Comparison of ENCODE assay signal across 16 cellular contexts in genomic region chr2:1836321-1836860, GRCh38.
"Had no signal": no experiment of that assay in that cellular context is flagged by ENCODE, and none has a peak within 500 bp of the region (broad histone marks: within the 10 kb centered on the region; RNA-seq: fewer than 3 reads in every experiment).

No MANE protein-coding gene starts in this region.

- H3K27me3 ChIP-seq: thyroid gland, upper lobe of left lung, vagina had no signal

- H3K27ac Mint-ChIP-seq: endodermal cell; natural killer cell treated with Interleukin-12 subunit alpha and Interleukin-12 subunit beta and Interleukin-15 and Interleukin-18, amount 100 ng/mL, for 72 hours had no signal

- H3K4me1 ChIP-seq: upper lobe of left lung, vagina had no signal

- H3K9me3 ChIP-seq: thyroid gland, upper lobe of left lung, vagina had no signal

- H3K4me3 Mint-ChIP-seq: endodermal cell; natural killer cell treated with Interleukin-12 subunit alpha and Interleukin-12 subunit beta and Interleukin-15 and Interleukin-18, amount 100 ng/mL, for 72 hours had no signal

- H3K36me3 Mint-ChIP-seq: natural killer cell treated with Interleukin-12 subunit alpha and Interleukin-12 subunit beta and Interleukin-15 and Interleukin-18, amount 100 ng/mL, for 72 hours had no signal

- H3K4me3 ChIP-seq: coronary artery, lung, thyroid gland, upper lobe of left lung, vagina had no signal

- H3K27ac ChIP-seq: upper lobe of left lung, vagina had no signal

- ATAC-seq: natural killer cell treated with Interleukin-12 subunit alpha and Interleukin-12 subunit beta and Interleukin-15 and Interleukin-18, amount 100 ng/mL, for 72 hours had no signal

- H3K36me3 ChIP-seq: thyroid gland, upper lobe of left lung, vagina had no signal

- DNase-seq: effector CD4-positive, alpha-beta T cell; foreskin melanocyte; hippocampal formation; left ventricle myocardium superior; mesenchymal stem cell; midbrain; small intestine; stimulated activated CD4-positive, alpha-beta T cell treated with anti-CD3 and anti-CD28 coated beads, Interleukin-12 subunit alpha, Interleukin-12 subunit beta, amount 100 ng/mL, for 4 hours; stimulated activated naive CD4-positive, alpha-beta T cell treated with Interleukin-2 at 50 U/mL for 16 hours had no signal

- H3K9me3 Mint-ChIP-seq: endodermal cell; natural killer cell treated with Interleukin-12 subunit alpha and Interleukin-12 subunit beta and Interleukin-15 and Interleukin-18, amount 100 ng/mL, for 72 hours had no signal
